In genomic region chr18:48571619-48572384, GRCh38 we compare ENCODE assay signal across 15 cellular contexts. TPM values are rescaled to one million over a fixed set of nuclear protein-coding genes. Genes with fewer than 3 reads are reported as not detected.
"Had no signal": no experiment of that assay in that cellular context is flagged by ENCODE, and none has a peak within 500 bp of the region (broad histone marks: within the 10 kb centered on the region; RNA-seq: fewer than 3 reads in every experiment).

No MANE protein-coding gene starts in this region.

- H3K36me3 Mint-ChIP-seq: naive thymus-derived CD4-positive, alpha-beta T cell had no signal

- H3K27ac ChIP-seq: cardiac muscle cell, lower lobe of right lung, parathyroid adenoma, tibial nerve, uterus had no signal

- H3K36me3 ChIP-seq: cardiac muscle cell, lower lobe of right lung, uterus had no signal

- ATAC-seq: esophagus mucosa; lower lobe of right lung; mucosa of descending colon; naive thymus-derived CD4-positive, alpha-beta T cell had no signal

- H3K4me1 ChIP-seq: lower lobe of right lung, parathyroid adenoma, uterus had no signal

- H3K9ac ChIP-seq: parathyroid adenoma had no signal

- H3K4me3 ChIP-seq: cardiac muscle cell, lower lobe of right lung, mucosa of descending colon, tibial nerve, uterus had no signal

- H3K4me3 Mint-ChIP-seq: naive thymus-derived CD4-positive, alpha-beta T cell had no signal

- H2AFZ ChIP-seq: parathyroid adenoma had no signal

- H3K27me3 ChIP-seq: cardiac muscle cell, tibial nerve, uterus had no signal

- H3K9me3 ChIP-seq: lower lobe of right lung, mucosa of descending colon, tibial nerve, uterus had no signal

- DNase-seq: activated CD4-positive, alpha-beta T cell treated with anti-CD3 and anti-CD28 coated beads, Interleukin-2, amount 50 U/mL, for 4 hours; activated CD4-positive, CD25-positive, alpha-beta regulatory T cell treated with anti-CD3 and anti-CD28 coated beads, Interleukin-2, amount 50 U/mL, for 72 hours; activated naive CD4-positive, alpha-beta T cell treated with Interleukin-2 at 50 U/mL for 16 hours; activated T-cell treated with anti-CD3 and anti-CD28 coated beads for 4 hours; lower lobe of right lung; mucosa of descending colon; naive thymus-derived CD4-positive, alpha-beta T cell; stimulated activated CD4-positive, alpha-beta T cell treated with anti-CD3 and anti-CD28 coated beads, Interleukin-12 subunit alpha, Interleukin-12 subunit beta, amount 100 ng/mL, for 4 hours; stimulated activated CD4-positive, alpha-beta T cell treated with anti-CD3 and anti-CD28 coated beads, Interleukin-2, amount 100 ng/mL, for 24 hours; T-helper 9 cell; uterus had no signal

- H3K27ac Mint-ChIP-seq: naive thymus-derived CD4-positive, alpha-beta T cell had no signal

RNA-seq across cellular contexts. Expression of gene CTIF, which starts 33.0 kb away (rescaled TPM):
- polyA plus RNA-seq: naive thymus-derived CD4-positive, alpha-beta T cell had no signal
